In the genomic region with DNA sequence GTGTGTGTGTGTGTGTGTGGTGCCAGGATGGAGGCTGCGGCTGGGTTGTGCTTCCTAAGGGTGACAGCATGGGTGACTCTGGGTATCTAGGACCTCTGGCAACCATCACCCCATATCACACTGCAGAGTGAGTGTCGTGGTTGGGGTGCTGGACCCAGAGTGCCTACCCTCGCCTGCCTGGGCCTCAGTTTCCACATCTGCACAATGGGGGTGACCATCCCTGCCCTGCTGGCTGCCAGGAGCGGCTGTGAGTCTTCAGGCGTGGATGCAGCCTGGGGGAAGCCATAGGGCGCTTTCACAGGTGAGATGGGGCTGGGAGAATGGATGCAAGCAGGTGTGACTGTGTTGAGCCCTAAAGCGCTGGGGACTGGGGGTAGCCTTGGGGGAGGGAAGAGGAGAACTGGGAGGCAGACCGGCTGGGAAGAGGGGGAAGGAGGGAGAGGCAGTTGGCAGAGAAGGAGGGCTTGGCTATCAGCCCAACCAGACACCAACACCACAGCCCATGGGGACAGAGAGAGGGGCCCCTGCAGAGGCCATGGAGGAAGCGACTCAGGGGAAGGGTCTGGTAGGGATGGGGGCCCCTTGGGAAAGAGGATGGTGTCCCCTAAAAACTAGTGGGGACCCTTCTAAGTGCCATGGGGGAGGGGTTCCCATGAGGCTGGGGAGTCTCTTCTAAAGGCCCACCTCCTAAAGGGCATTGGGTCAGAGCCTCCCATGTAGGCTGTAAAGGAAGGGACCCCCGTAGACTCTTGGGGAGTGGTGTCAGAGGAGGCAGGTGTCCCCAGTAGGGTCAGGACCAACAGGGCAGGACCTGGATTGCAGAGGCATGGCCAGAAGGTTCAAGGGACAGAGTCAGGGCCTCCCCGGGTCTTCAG, we compare ENCODE assay signal across 21 cellular contexts. TPM values are rescaled to one million over a fixed set of nuclear protein-coding genes. Genes with fewer than 3 reads are reported as not detected.
DNase-seq lines count a peak whose midpoint lies in the region; ATAC-seq, FAIRE-seq and TF ChIP-seq lines count a peak whose summit lies in the region.
"Had no signal": no experiment of that assay in that cellular context is flagged by ENCODE, and none has a peak within 500 bp of the region (broad histone marks: within the 10 kb centered on the region; RNA-seq: fewer than 3 reads in every experiment).

No MANE protein-coding gene starts in this region.

- H3K79me2 ChIP-seq in astrocyte (ENCODE audit: insufficient read depth, low read length) = peaks cover 6% of the 10 kb centered on the region

- H3K9me3 Mint-ChIP-seq in Calu3 (ENCODE audit: low read depth, unreplicated experiment) (no peaks in the 10 kb centered on the region), astrocyte (ENCODE audit: unreplicated experiment) (peaks cover 2% of the 10 kb centered on the region)
- peaks cover 0 to 5% (median 0%) of the 10 kb centered on the region in 11 donors for H3K9me3 Mint-ChIP-seq in naive thymus-derived CD4-positive, alpha-beta T cell
- H3K9me3 Mint-ChIP-seq: IgD-negative memory B cell; mesothelial cell of epicardium; T-helper 2 cell treated with Interferon-gamma antibody and Interleukin-4, amounts not matched to agents 5 μg/mL and 100 μg/mL, for 36 hours had no signal

- CTCF ChIA-PET in Calu3 (lab: Charles Lee) = no interaction called here
- CTCF ChIA-PET in naive thymus-derived CD4-positive, alpha-beta T cell (lab: Charles Lee) = no interaction called here

- peak overlapping the region; percentile 96 for H3K4me2 ChIP-seq in astrocyte (ENCODE audit: low read length)

- no peaks in the 10 kb centered on the region for H3K36me3 ChIP-seq in astrocyte (ENCODE audit: insufficient read depth, low read length)
- H3K36me3 ChIP-seq in naive thymus-derived CD4-positive, alpha-beta T cell (ENCODE audit: control insufficient read depth in 2 of 3, insufficient read depth in 3 of 3, low read length in 3 of 3) = no peaks in the 10 kb centered on the region
- H3K36me3 ChIP-seq: pancreas had no signal

- H3K9me3 ChIP-seq in astrocyte (ENCODE audit: insufficient read depth, low read depth, low read length) = no peaks in the 10 kb centered on the region
- no peaks in the 10 kb centered on the region for H3K9me3 ChIP-seq in naive thymus-derived CD4-positive, alpha-beta T cell (ENCODE audit: control insufficient read depth in 2 of 3, low read length in 3 of 3)
- H3K9me3 ChIP-seq: pancreas had no signal

- no peak overlapping the region for H3K27ac Mint-ChIP-seq in Calu3 (ENCODE audit: unreplicated experiment)
- no peak overlapping the region for H3K27ac Mint-ChIP-seq in astrocyte (ENCODE audit: unreplicated experiment)
- no peak overlapping the region for H3K27ac Mint-ChIP-seq in naive thymus-derived CD4-positive, alpha-beta T cell

- H3K4me3 Mint-ChIP-seq in Calu3 (ENCODE audit: low read depth, unreplicated experiment) (peak overlapping the region; percentile 62), astrocyte (ENCODE audit: unreplicated experiment) (peak overlapping the region; percentile 91)
- H3K4me3 Mint-ChIP-seq in naive thymus-derived CD4-positive, alpha-beta T cell = peak overlapping the region in 8 of 10 donors; percentile 72 to 90 (median 82)

- H3K4me1 ChIP-seq in astrocyte (ENCODE audit: insufficient read depth, low read length) = peaks cover 8% of the 10 kb centered on the region
- H3K4me1 ChIP-seq in naive thymus-derived CD4-positive, alpha-beta T cell (ENCODE audit: control insufficient read depth in 2 of 2, insufficient read depth in 2 of 2, low read length in 2 of 2) = peaks cover 3 to 4% of the 10 kb centered on the region in 2 donors

- FAIRE-seq in astrocyte (lab: Jason Lieb, UNC) = no peak
- FAIRE-seq: keratinocyte, pancreas had no signal

- DNase-seq in AG09309 (ENCODE audit: low read depth) (no peak), Calu3 (no peak), astrocyte (ENCODE audit: low read depth) (no peak), superior temporal gyrus (ENCODE audit: extremely low spot score) (no peak), hypothalamus (lab: John Stamatoyannopoulos, UW) (no peak)
- DNase-seq in naive thymus-derived CD4-positive, alpha-beta T cell = no peak
- DNase-seq: activated CD4-positive, CD25-positive, alpha-beta regulatory T cell treated with anti-CD3 and anti-CD28 coated beads, Interleukin-2, amount 50 U/mL, for 72 hours; DMS153; HCEC 1CT; head of caudate nucleus; NCI-H2227 treated with DMSO at 0.1 percent for 48 hours; Right ventricle myocardium superior; stimulated activated CD4-positive, alpha-beta T cell treated with anti-CD3 and anti-CD28 coated beads, Interleukin-4, amount 100 ng/mL, for 1 hour had no signal

- POLR2A ChIA-PET in naive thymus-derived CD4-positive, alpha-beta T cell (lab: Charles Lee) = interaction anchor here (0.7 to 1.3 kb wide), 2 partner anchors 10 to 18 kb away, joined by 3 to 4 read pairs; partner anchors contain the start of genes CCDC159, SWSAP1 and TMEM205

- no peak overlapping the region for H2AFZ ChIP-seq in astrocyte (ENCODE audit: low read depth, low read length)

- ATAC-seq in naive thymus-derived CD4-positive, alpha-beta T cell = no peak
- ATAC-seq in GM19455 (IDR thresholded peaks at IDR 0.05; ENCODE audit: unreplicated experiment) = no peak
- ATAC-seq in HG03439 (IDR thresholded peaks at IDR 0.05; ENCODE audit: unreplicated experiment) = no peak
- ATAC-seq: esophagus mucosa had no signal

- H3K9ac ChIP-seq in astrocyte (ENCODE audit: low read length) = no peak overlapping the region

- H3K27me3 ChIP-seq in astrocyte (ENCODE audit: insufficient read depth, low read length) = no peaks in the 10 kb centered on the region
- H3K27me3 ChIP-seq in naive thymus-derived CD4-positive, alpha-beta T cell (ENCODE audit: control insufficient read depth in 2 of 2, insufficient read depth in 2 of 2, low read length in 2 of 2) = peaks cover 0 to 6% of the 10 kb centered on the region in 2 donors
- H3K27me3 ChIP-seq: pancreas had no signal

- peaks cover 8% of the 10 kb centered on the region for H3K4me1 Mint-ChIP-seq in Calu3 (ENCODE audit: low read depth, unreplicated experiment)
- peaks cover 4% of the 10 kb centered on the region for H3K4me1 Mint-ChIP-seq in astrocyte (ENCODE audit: low read depth, unreplicated experiment)
- H3K4me1 Mint-ChIP-seq in naive thymus-derived CD4-positive, alpha-beta T cell = peaks cover 9 to 19% (median 13%) of the 10 kb centered on the region in 7 donors

- 0 out of 2 replicates have a peak overlapping the region, but pooled peaks have one; percentile 94 for H3K4me3 ChIP-seq in AG09309 (ENCODE audit: control insufficient read depth, low read depth, low read length)
- no peak overlapping the region for H3K4me3 ChIP-seq in astrocyte (ENCODE audit: insufficient read depth, low read depth, low read length)
- H3K4me3 ChIP-seq in naive thymus-derived CD4-positive, alpha-beta T cell (ENCODE audit: low read length) = no peak overlapping the region

- TF ChIP-seq CTCF in AG09309 (IDR thresholded peaks at IDR 0.05; ENCODE audit: control insufficient read depth, insufficient read depth, low read depth, low read length, missing control alignments) (no peak), Calu3 (IDR thresholded peaks at IDR 0.05; ENCODE audit: unreplicated experiment) (no peak), astrocyte (IDR thresholded peaks at IDR 0.05; ENCODE audit: insufficient read depth, low read depth, low read length) (no peak)

- H4K20me1 ChIP-seq in astrocyte (ENCODE audit: insufficient read depth, low read length) = peaks cover 37% of the 10 kb centered on the region

- H3K36me3 Mint-ChIP-seq in Calu3 (ENCODE audit: insufficient read depth, unreplicated experiment) (peaks cover 27% of the 10 kb centered on the region), astrocyte (ENCODE audit: low read depth, unreplicated experiment) (peaks cover 16% of the 10 kb centered on the region)
- H3K36me3 Mint-ChIP-seq in naive thymus-derived CD4-positive, alpha-beta T cell = no peaks in the 10 kb centered on the region
- H3K36me3 Mint-ChIP-seq: IgD-negative memory B cell had no signal

- H3K27ac ChIP-seq in astrocyte (ENCODE audit: low read depth, low read length) = no peak overlapping the region
- H3K27ac ChIP-seq in naive thymus-derived CD4-positive, alpha-beta T cell (ENCODE audit: low read depth, low read length) = no peak overlapping the region
- H3K27ac ChIP-seq: pancreas had no signal

- peaks cover 37% of the 10 kb centered on the region for H3K27me3 Mint-ChIP-seq in Calu3 (ENCODE audit: unreplicated experiment)
- H3K27me3 Mint-ChIP-seq in astrocyte (ENCODE audit: low read depth, unreplicated experiment) = peaks cover 8% of the 10 kb centered on the region
- peaks cover 0 to 17% (median 7%) of the 10 kb centered on the region in 5 donors for H3K27me3 Mint-ChIP-seq in naive thymus-derived CD4-positive, alpha-beta T cell

- no TSS peak for BruUV-seq in Calu3 (replicated peaks; lab: Mats Ljungman, UMichigan)

- intact Hi-C loops in Calu3 (cut with micrococcal nuclease; ENCODE audit: unreplicated experiment) = no loop called here
- intact Hi-C loops in naive thymus-derived CD4-positive, alpha-beta T cell (cut with micrococcal nuclease) = no loop called here

RNA-seq across cellular contexts. Expression of gene PLPPR2, which starts 1.7 kb away (rescaled TPM):
- total RNA-seq in Calu3 (2022) (7.8 and 8.2 TPM in 2 replicates), astrocyte (37.8 and 46.6 TPM in 2 replicates)
- 10 to 100 TPM in 4 of 5 experiments, 1 to 10 TPM in 1; 2.6 to 31.0 (median 13.7) TPM for total RNA-seq in naive thymus-derived CD4-positive, alpha-beta T cell
- 1 to 10 TPM in 1 of 2 donors, under 1 TPM in 1; 0.92 to 1.0 TPM for polyA plus RNA-seq in naive thymus-derived CD4-positive, alpha-beta T cell

RNA-seq across cellular contexts. Expression of gene CCDC159, which starts 10.6 kb away (rescaled TPM):
- total RNA-seq in Calu3 (2022) = 11.8 and 13.2 TPM in 2 replicates
- 11.8 and 14.8 TPM in 2 replicates for total RNA-seq in astrocyte
- 10 to 100 TPM; 17.6 to 87.4 (median 84.3) TPM for total RNA-seq in naive thymus-derived CD4-positive, alpha-beta T cell
- 10 to 100 TPM in 1 of 2 donors, 1 to 10 TPM in 1; 10.0 to 19.6 TPM for polyA plus RNA-seq in naive thymus-derived CD4-positive, alpha-beta T cell

RNA-seq across cellular contexts. Expression of gene TMEM205, which starts 10.8 kb away (rescaled TPM):
- total RNA-seq in Calu3 (2022) = 82.0 and 94.4 TPM in 2 replicates
- total RNA-seq in astrocyte = 45.0 and 46.0 TPM in 2 replicates
- 10 to 100 TPM; 19.5 to 36.7 (median 29.5) TPM for total RNA-seq in naive thymus-derived CD4-positive, alpha-beta T cell
- polyA plus RNA-seq in naive thymus-derived CD4-positive, alpha-beta T cell = 10 to 100 TPM; 66.7 to 81.0 TPM

RNA-seq across cellular contexts. Expression of gene RAB3D, which starts 17.5 kb away (rescaled TPM):
- total RNA-seq in Calu3 (2022) = 7.1 and 10.0 TPM in 2 replicates
- total RNA-seq in astrocyte = 8.0 and 14.4 TPM in 2 replicates
- total RNA-seq in naive thymus-derived CD4-positive, alpha-beta T cell = 10 to 100 TPM in 2 of 5 experiments, 1 to 10 TPM in 3; 7.4 to 38.2 (median 8.8) TPM
- polyA plus RNA-seq in naive thymus-derived CD4-positive, alpha-beta T cell = 1 to 10 TPM; 1.4 to 2.3 TPM

RNA-seq across cellular contexts. Expression of gene SWSAP1, which starts 17.6 kb away (rescaled TPM):
- total RNA-seq in Calu3 (2022) = 1.7 and 2.0 TPM in 2 replicates
- total RNA-seq in astrocyte = 1.7 and 1.8 TPM in 2 replicates
- total RNA-seq in naive thymus-derived CD4-positive, alpha-beta T cell = 1 to 10 TPM; 3.4 to 4.2 (median 4.0) TPM
- 1 to 10 TPM; 5.9 to 7.3 TPM for polyA plus RNA-seq in naive thymus-derived CD4-positive, alpha-beta T cell
